ENCODE assay signal across 9 cellular contexts in the genomic region with DNA sequence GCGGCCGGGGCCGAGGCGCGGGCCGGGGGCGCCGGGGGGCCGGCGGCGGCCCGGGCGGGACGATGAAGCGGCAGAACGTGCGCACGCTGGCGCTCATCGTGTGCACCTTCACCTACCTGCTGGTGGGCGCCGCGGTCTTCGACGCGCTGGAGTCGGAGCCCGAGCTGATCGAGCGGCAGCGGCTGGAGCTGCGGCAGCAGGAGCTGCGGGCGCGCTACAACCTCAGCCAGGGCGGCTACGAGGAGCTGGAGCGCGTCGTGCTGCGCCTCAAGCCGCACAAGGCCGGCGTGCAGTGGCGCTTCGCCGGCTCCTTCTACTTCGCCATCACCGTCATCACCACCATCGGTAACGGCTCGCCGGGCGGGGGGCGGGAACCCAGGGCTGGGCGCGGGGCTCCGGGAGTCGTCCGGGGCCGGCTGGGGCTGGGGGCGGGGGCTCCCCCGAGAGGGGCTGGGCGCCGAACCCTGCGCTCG. TPM values are rescaled to one million over a fixed set of nuclear protein-coding genes. Genes with fewer than 3 reads are reported as not detected.
DNase-seq lines count a peak whose midpoint lies in the region; ATAC-seq and TF ChIP-seq lines count a peak whose summit lies in the region.
"Had no signal": no experiment of that assay in that cellular context is flagged by ENCODE, and none has a peak within 500 bp of the region (broad histone marks: within the 10 kb centered on the region; RNA-seq: fewer than 3 reads in every experiment).

No MANE protein-coding gene starts in this region.

- no peak overlapping the region for H2BK5ac ChIP-seq in IMR-90 (ENCODE audit: low read depth, low read length, poor library complexity, severe bottlenecking)

- H3K4me2 ChIP-seq in IMR-90 (ENCODE audit: low read depth, low read length): peak overlapping the region; percentile 32; the same call in 1 of the 2 replicates

- H3K4ac ChIP-seq in IMR-90 (ENCODE audit: low read depth, low read length): no peak overlapping the region

- in situ Hi-C loops in IMR-90 (cut with MboI; ENCODE audit: low sequenced_read_pairs): no loop called here

- H3K36me3 ChIP-seq in IMR-90 (ENCODE audit: control insufficient read depth, insufficient read depth, low read length) (no peaks in the 10 kb centered on the region), colonic mucosa (no peaks in the 10 kb centered on the region)

- ATAC-seq in IMR-90 (ENCODE audit: low read depth) (peak; percentile 74), GM18517 (IDR thresholded peaks at IDR 0.05; ENCODE audit: unreplicated experiment) (no peak)

- no peak overlapping the region for H4K8ac ChIP-seq in IMR-90 (ENCODE audit: low read depth in 2 of 2, low read length in 2 of 2)

- H2AFZ ChIP-seq in IMR-90 (replicated peaks; ENCODE audit: low read length, poor library complexity): no peak overlapping the region

- peaks cover 4% of the 10 kb centered on the region; the same call in 1 of the 2 replicates for H4K20me1 ChIP-seq in IMR-90 (ENCODE audit: insufficient read depth, low read length)

- WGBS in IMR-90 (ENCODE audit: extremely low coverage in 2 of 2, insufficient read length in 1 of 2), 2 experiments: 0% methylated on average over 14 of the region's 67 CpGs; no CpG with 5 or more reads in 1 of the 2 experiments

- H3K9me3 ChIP-seq in IMR-90 (ENCODE audit: control insufficient read depth, insufficient read depth, low read length): no peaks in the 10 kb centered on the region
- H3K9me3 ChIP-seq in colonic mucosa: no peaks in the 10 kb centered on the region

- no peak for TF ChIP-seq POLR2A in IMR-90 (IDR thresholded peaks at IDR 0.05; ENCODE audit: low read depth, low read length)

- no peaks in the 10 kb centered on the region; the same call in 1 of the 2 replicates for H3K9me1 ChIP-seq in IMR-90 (ENCODE audit: insufficient read depth, low read length)

- H3K4me1 ChIP-seq in IMR-90 (ENCODE audit: control insufficient read depth, insufficient read depth, low read length): peaks cover 2% of the 10 kb centered on the region
- peaks cover 5% of the 10 kb centered on the region for H3K4me1 ChIP-seq in colonic mucosa

- peaks cover 62% of the 10 kb centered on the region for H3K27me3 ChIP-seq in IMR-90 (ENCODE audit: control insufficient read depth, insufficient read depth, low read length)
- H3K27me3 ChIP-seq in colonic mucosa: peaks cover 32% of the 10 kb centered on the region

- H3K27ac ChIP-seq in IMR-90 (ENCODE audit: insufficient read depth, low read length) (no peak overlapping the region), colonic mucosa (no peak overlapping the region)

- H3K9ac ChIP-seq in IMR-90 (ENCODE audit: low read depth, low read length) (no peak overlapping the region), colonic mucosa (ENCODE audit: low read depth in 2 of 2, low read length in 2 of 2) (peak overlapping the region in 1 of 2 donors; percentile 29)

- intact Hi-C loops in IMR-90 (cut with micrococcal nuclease): no loop called here
- intact Hi-C loops in colonic mucosa (cut with DNase I): no loop called here

- BruUV-seq in IMR-90 (replicated peaks; lab: Mats Ljungman, UMichigan): no TSS peak

- POLR2A ChIA-PET in IMR-90 (lab: Charles Lee; ENCODE audit: unreplicated experiment): no interaction called here

- DNase-seq in AG09309 (ENCODE audit: low read depth) (no peak), IMR-90 (peak; percentile 33), colonic mucosa (no peak), myocyte (ENCODE audit: low read depth) (peak; percentile 34), SW 1271 (lab: John Stamatoyannopoulos, UW) (no peak), NCI-H187 (lab: John Stamatoyannopoulos, UW) (no peak), SIG-M5 treated with dmso at 0.1 percent for 504 hours (lab: John Stamatoyannopoulos, UW; ENCODE audit: unreplicated experiment) (no peak)

- H3K4me3 ChIP-seq in AG09309 (ENCODE audit: control insufficient read depth, low read depth, low read length) (peak overlapping the region; percentile 21; the same call in 1 of the 2 replicates), IMR-90 (ENCODE audit: insufficient read depth, low read depth, low read length) (peak overlapping the region; percentile 28), colonic mucosa (peak overlapping the region; percentile 11)

- no peak overlapping the region for H2AK5ac ChIP-seq in IMR-90 (ENCODE audit: low read depth, low read length)

- TF ChIP-seq RAD21 in IMR-90 (IDR thresholded peaks at IDR 0.05; ENCODE audit: low read length): no peak

- no peak overlapping the region for H3K18ac ChIP-seq in IMR-90 (ENCODE audit: low read depth, low read length)

- no peak overlapping the region for H3K14ac ChIP-seq in IMR-90 (replicated peaks; ENCODE audit: low read depth, low read length)

- H4K91ac ChIP-seq in IMR-90 (ENCODE audit: insufficient read depth, low read depth, low read length): no peak overlapping the region

- H2AK9ac ChIP-seq in IMR-90 (replicated peaks; ENCODE audit: low read depth, low read length, poor library complexity): no peak overlapping the region

- H3K23ac ChIP-seq in IMR-90 (ENCODE audit: low read depth, low read length): no peak overlapping the region

- H3K56ac ChIP-seq in IMR-90 (ENCODE audit: extremely low read depth, insufficient read depth, low read length): no peak overlapping the region

- H4K5ac ChIP-seq in IMR-90 (ENCODE audit: low read depth, low read length): no peak overlapping the region

- H3K79me1 ChIP-seq in IMR-90 (ENCODE audit: low read depth in 1 of 2, low read length in 2 of 2): no peaks in the 10 kb centered on the region

- CTCF ChIA-PET in IMR-90 (lab: Yijun Ruan, JAX): no interaction called here

- H2BK120ac ChIP-seq in IMR-90 (ENCODE audit: low read depth, low read length): no peak overlapping the region

- no peak overlapping the region for H2BK20ac ChIP-seq in IMR-90 (ENCODE audit: low read depth, low read length)

- dilution Hi-C loops in IMR-90 (cut with HindIII; ENCODE audit: low sequenced_read_pairs, unreplicated experiment): no loop called here

- no peak for TF ChIP-seq CTCF in AG09309 (IDR thresholded peaks at IDR 0.05; ENCODE audit: control insufficient read depth, insufficient read depth, low read depth, low read length, missing control alignments)
- no peak for TF ChIP-seq CTCF in IMR-90 (conservative IDR thresholded peaks at IDR 0.05; ENCODE audit: low read depth, low read length)
- no peak for TF ChIP-seq CTCF in colonic mucosa (IDR thresholded peaks at IDR 0.05)

- H2BK15ac ChIP-seq in IMR-90 (ENCODE audit: low read depth, low read length): no peak overlapping the region

TF ChIP-seq in IMR-90, 13 proteins besides CTCF, POLR2A, EP300 and RAD21:
- TF ChIP-seq MAZ (IDR thresholded peaks at IDR 0.05; ENCODE audit: borderline replicate concordance, low read depth, low read length): no peak
- TF ChIP-seq MAFK (IDR thresholded peaks at IDR 0.05; ENCODE audit: low read depth, low read length): no peak

RNA-seq across cellular contexts. Expression of gene KCNK3, which starts 0.3 kb away (rescaled TPM):
- total RNA-seq in IMR-90 (2012; rRNA removed): under 0.01 TPM in 2 replicates
- polyA plus RNA-seq in IMR-90 (2012; rRNA removed): 0.03 and 0.17 TPM in 2 replicates
- 0.11 TPM in 1 of 2 replicates, not detected in the other for polyA plus RNA-seq in IMR-90 (2012; cell fraction: cytosol; rRNA removed)
- 0.07 TPM in 1 of 2 replicates, not detected in the other for polyA plus RNA-seq in IMR-90 (2012; cell fraction: nucleus; rRNA removed; ENCODE audit: low replicate concordance)
- 1 to 10 TPM; 1.2 to 1.5 TPM for total RNA-seq in colonic mucosa
- 0.62 and 1.1 TPM in 2 replicates for total RNA-seq in myocyte
- polyA plus RNA-seq in myocyte (2012): 0.08 TPM
- polyA plus RNA-seq: immature natural killer cell had no signal

RNA-seq across cellular contexts. Expression of gene CIB4, which starts 51.7 kb away (rescaled TPM):
- total RNA-seq in IMR-90 (2012; rRNA removed): not detected in 2 replicates
- polyA plus RNA-seq in IMR-90 (2012; rRNA removed): not detected in 2 replicates
- not detected in 2 replicates for polyA plus RNA-seq in IMR-90 (2012; cell fraction: cytosol; rRNA removed)
- not detected in 2 replicates for polyA plus RNA-seq in IMR-90 (2012; cell fraction: nucleus; rRNA removed; ENCODE audit: low replicate concordance)
- total RNA-seq in colonic mucosa: not detected
- total RNA-seq in myocyte: not detected in 2 replicates
- not detected for polyA plus RNA-seq in myocyte (2012)
- polyA plus RNA-seq: immature natural killer cell had no signal

Comparison
In these comparisons a context has a peak if more than half of its experiments do, and no peak if none do; other contexts are left out.
1. DNase-seq: peak in IMR-90 (single experiment) and myocyte (single experiment); none in AG09309 (single experiment), colonic mucosa (single experiment), SW 1271 (0 of 2), NCI-H187 (0 of 2) and SIG-M5 treated with dmso at 0.1 percent for 504 hours (single experiment).
2. Peak in every context shown above with its lines, with median percentiles within 50 percentile points of each other: H3K4me3 ChIP-seq.